In the genomic region with DNA sequence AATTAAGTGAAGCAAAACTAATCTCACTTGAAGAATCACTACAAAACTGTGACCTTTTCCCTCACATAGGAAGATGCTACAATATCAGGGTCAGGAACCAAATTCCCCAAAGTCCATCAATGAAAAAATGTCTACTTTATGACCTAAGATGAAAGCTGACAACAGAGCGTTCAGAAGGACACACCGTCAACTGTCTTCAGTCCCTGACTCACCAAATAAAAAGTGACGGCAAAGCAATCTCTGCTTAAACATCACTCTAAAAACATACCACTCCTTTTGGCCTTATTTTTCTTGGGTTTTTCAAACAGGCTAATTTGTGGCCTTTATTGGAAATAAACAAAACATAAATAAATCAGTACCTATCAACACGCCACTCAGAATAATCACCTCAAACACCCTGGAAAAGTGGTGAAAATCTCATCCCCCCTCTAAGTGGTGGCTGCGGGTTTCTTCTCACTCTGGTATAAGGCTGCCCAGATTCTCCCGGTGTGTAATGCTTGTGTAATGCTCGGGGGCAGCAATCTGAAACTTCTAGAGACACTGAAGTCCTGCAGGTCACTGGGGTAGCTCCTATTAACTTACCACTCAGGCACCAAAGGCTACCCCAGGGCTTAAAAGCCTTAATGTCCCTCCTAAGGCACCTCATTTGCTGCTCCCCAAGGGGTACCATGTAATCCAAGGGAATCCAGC, we compare ENCODE assay signal across 13 cellular contexts. TPM values are rescaled to one million over a fixed set of nuclear protein-coding genes. Genes with fewer than 3 reads are reported as not detected.
DNase-seq lines count a peak whose midpoint lies in the region; ATAC-seq, FAIRE-seq and TF ChIP-seq lines count a peak whose summit lies in the region.
"Had no signal": no experiment of that assay in that cellular context is flagged by ENCODE, and none has a peak within 500 bp of the region (broad histone marks: within the 10 kb centered on the region; RNA-seq: fewer than 3 reads in every experiment).

No MANE protein-coding gene starts in this region.

- no peak overlapping the region for H3K23ac ChIP-seq in IMR-90 (ENCODE audit: low read depth, low read length)

- no peak for TF ChIP-seq CTCF in IMR-90 (conservative IDR thresholded peaks at IDR 0.05; ENCODE audit: low read depth, low read length)
- TF ChIP-seq CTCF in pancreas (IDR thresholded peaks at IDR 0.05), result no peak

- H3K4me2 ChIP-seq in IMR-90 (ENCODE audit: low read depth, low read length), result no peak overlapping the region

- no peak overlapping the region for H4K8ac ChIP-seq in IMR-90 (ENCODE audit: low read depth in 2 of 2, low read length in 2 of 2)

- in situ Hi-C loops in IMR-90 (cut with MboI; ENCODE audit: low sequenced_read_pairs), result no loop called here

- peaks cover 0 to 1% (median 0%) of the 10 kb centered on the region in 7 donors for H3K9me3 Mint-ChIP-seq in CD4-positive, CD25-positive, alpha-beta regulatory T cell
- H3K9me3 Mint-ChIP-seq in activated T-helper 2 cell treated with anti-CD3 and anti-CD28 coated beads, Interferon-gamma antibody, Interleukin-2, Interleukin-4, amounts not matched to agents 10 μg/mL and 5 μg/mL and 100 μg/mL, durations not matched to agents 14 hours and 24 hours and 36 hours, result no peaks in the 10 kb centered on the region
- H3K9me3 Mint-ChIP-seq in natural killer cell treated with Interleukin-12 subunit alpha and Interleukin-12 subunit beta and Interleukin-15 and Interleukin-18, amount 100 ng/mL, for 72 hours, result no peaks in the 10 kb centered on the region

- 0 out of 2 replicates have a peak overlapping the region, but pooled peaks have one; percentile 4 for H2BK120ac ChIP-seq in IMR-90 (ENCODE audit: low read depth, low read length)

- no peak for DNase-seq in CD4-positive, CD25-positive, alpha-beta regulatory T cell
- DNase-seq in IMR-90 (no peak), pancreas (no peak), NCI-H1417 treated with DMSO at 0.1 percent for 48 hours (lab: John Stamatoyannopoulos, UW) (no peak), iPS-NIHi7 (ENCODE audit: extremely low spot score) (no peak)
- no peak for DNase-seq in activated T-helper 2 cell treated with anti-CD3 and anti-CD28 coated beads, Interferon-gamma antibody, Interleukin-2, Interleukin-4, amounts not matched to agents 10 μg/mL and 5 μg/mL and 100 μg/mL, durations not matched to agents 14 hours and 24 hours and 36 hours (ENCODE audit: low spot score)
- DNase-seq in natural killer cell treated with Interleukin-12 subunit alpha and Interleukin-12 subunit beta and Interleukin-15 and Interleukin-18, amount 100 ng/mL, for 72 hours (ENCODE audit: low spot score), result no peak
- no peak for DNase-seq in stimulated activated CD4-positive, alpha-beta T cell treated with anti-CD3 and anti-CD28 coated beads, Interleukin-4, amount 100 ng/mL, for 24 hours
- DNase-seq: midbrain; NCI-H1048; NCI-H446 treated with DMSO at 0.1 percent for 48 hours; stimulated activated CD4-positive, alpha-beta T cell treated with anti-CD3 and anti-CD28 coated beads, Interleukin-1b, Interleukin-23, amount 100 ng/mL, for 48 hours had no signal

- no peak overlapping the region for H2AK9ac ChIP-seq in IMR-90 (replicated peaks; ENCODE audit: low read depth, low read length, poor library complexity)

- H2BK20ac ChIP-seq in IMR-90 (ENCODE audit: low read depth, low read length), result no peak overlapping the region

- no peak for FAIRE-seq in pancreas (lab: Jason Lieb, UNC)
- FAIRE-seq: islet of Langerhans had no signal

- 0 out of 2 replicates have a peak overlapping the region, but pooled peaks have one; percentile 10 for H3K4ac ChIP-seq in IMR-90 (ENCODE audit: low read depth, low read length)

- H3K36me3 ChIP-seq in CD4-positive, CD25-positive, alpha-beta regulatory T cell (ENCODE audit: control insufficient read depth, insufficient read depth, low read length), result peaks cover 11% of the 10 kb centered on the region
- no peaks in the 10 kb centered on the region for H3K36me3 ChIP-seq in IMR-90 (ENCODE audit: control insufficient read depth, insufficient read depth, low read length)
- no peaks in the 10 kb centered on the region for H3K36me3 ChIP-seq in pancreas

- H3K9me3 ChIP-seq in CD4-positive, CD25-positive, alpha-beta regulatory T cell (ENCODE audit: control insufficient read depth in 2 of 2, low read length in 2 of 2), result no peaks in the 10 kb centered on the region
- H3K9me3 ChIP-seq in IMR-90 (ENCODE audit: control insufficient read depth, insufficient read depth, low read length) (no peaks in the 10 kb centered on the region), pancreas (no peaks in the 10 kb centered on the region)

- 0 out of 4 replicates have a peak, but pooled peaks cover 0 to 2% of the 10 kb centered on the region in 2 experiments for H3K79me1 ChIP-seq in IMR-90 (ENCODE audit: low read depth in 1 of 2, low read length in 2 of 2)

- peaks cover 94% of the 10 kb centered on the region for H3K4me1 ChIP-seq in CD4-positive, CD25-positive, alpha-beta regulatory T cell (ENCODE audit: control insufficient read depth, insufficient read depth, low read length, poor library complexity, severe bottlenecking)
- H3K4me1 ChIP-seq in IMR-90 (ENCODE audit: control insufficient read depth, insufficient read depth, low read length) (peaks cover 10% of the 10 kb centered on the region), pancreas (no peaks in the 10 kb centered on the region)

- H3K27me3 ChIP-seq in CD4-positive, CD25-positive, alpha-beta regulatory T cell (ENCODE audit: control insufficient read depth, insufficient read depth, low read length), result no peaks in the 10 kb centered on the region
- H3K27me3 ChIP-seq in IMR-90 (ENCODE audit: control insufficient read depth, insufficient read depth, low read length) (no peaks in the 10 kb centered on the region), pancreas (no peaks in the 10 kb centered on the region)

- TF ChIP-seq POLR2A in IMR-90 (IDR thresholded peaks at IDR 0.05; ENCODE audit: low read depth, low read length), result no peak

- no peak overlapping the region for H3K9ac ChIP-seq in IMR-90 (ENCODE audit: low read depth, low read length)

- H3K18ac ChIP-seq in IMR-90 (ENCODE audit: low read depth, low read length), result peak overlapping the region; percentile 42

- no peak overlapping the region for H3K56ac ChIP-seq in IMR-90 (ENCODE audit: extremely low read depth, insufficient read depth, low read length)

- H3K4me1 Mint-ChIP-seq in CD4-positive, CD25-positive, alpha-beta regulatory T cell, result peaks cover 53 to 99% (median 84%) of the 10 kb centered on the region in 4 donors
- peaks cover 85% of the 10 kb centered on the region for H3K4me1 Mint-ChIP-seq in activated T-helper 2 cell treated with anti-CD3 and anti-CD28 coated beads, Interferon-gamma antibody, Interleukin-2, Interleukin-4, amounts not matched to agents 10 μg/mL and 5 μg/mL and 100 μg/mL, durations not matched to agents 14 hours and 24 hours and 36 hours (ENCODE audit: low read depth)
- peaks cover 75 to 81% of the 10 kb centered on the region in 2 donors for H3K4me1 Mint-ChIP-seq in natural killer cell treated with Interleukin-12 subunit alpha and Interleukin-12 subunit beta and Interleukin-15 and Interleukin-18, amount 100 ng/mL, for 72 hours (ENCODE audit: low read depth in 2 of 2)

- CTCF ChIA-PET in IMR-90 (lab: Yijun Ruan, JAX), result interaction anchor here (1.2 kb wide), 1 partner anchor 44 kb away, joined by 3 read pairs; no protein-coding TSS in a partner anchor

- POLR2A ChIA-PET in IMR-90 (lab: Charles Lee; ENCODE audit: unreplicated experiment), result no interaction called here

- H3K27ac ChIP-seq in CD4-positive, CD25-positive, alpha-beta regulatory T cell (ENCODE audit: insufficient read depth, low read length, poor library complexity, severe bottlenecking), result peak overlapping the region; percentile 87
- H3K27ac ChIP-seq in IMR-90 (ENCODE audit: insufficient read depth, low read length) (no peak overlapping the region), pancreas (no peak overlapping the region)

- dilution Hi-C loops in IMR-90 (cut with HindIII; ENCODE audit: low sequenced_read_pairs, unreplicated experiment), result no loop called here

- H2BK15ac ChIP-seq in IMR-90 (ENCODE audit: low read depth, low read length), result no peak overlapping the region

- BruUV-seq in IMR-90 (replicated peaks; lab: Mats Ljungman, UMichigan), result no TSS peak

- peaks cover 2% of the 10 kb centered on the region; the same call in 1 of the 2 replicates for H4K20me1 ChIP-seq in IMR-90 (ENCODE audit: insufficient read depth, low read length)

- no peak overlapping the region for H2BK5ac ChIP-seq in IMR-90 (ENCODE audit: low read depth, low read length, poor library complexity, severe bottlenecking)

- peak overlapping the region; percentile 83 to 93 (median 90) for H3K4me3 Mint-ChIP-seq in CD4-positive, CD25-positive, alpha-beta regulatory T cell
- peak overlapping the region; percentile 75 for H3K4me3 Mint-ChIP-seq in activated T-helper 2 cell treated with anti-CD3 and anti-CD28 coated beads, Interferon-gamma antibody, Interleukin-2, Interleukin-4, amounts not matched to agents 10 μg/mL and 5 μg/mL and 100 μg/mL, durations not matched to agents 14 hours and 24 hours and 36 hours (ENCODE audit: low read depth)
- peak overlapping the region; percentile 55 for H3K4me3 Mint-ChIP-seq in natural killer cell treated with Interleukin-12 subunit alpha and Interleukin-12 subunit beta and Interleukin-15 and Interleukin-18, amount 100 ng/mL, for 72 hours

- no peaks in the 10 kb centered on the region; the same call in 1 of the 2 replicates for H3K9me1 ChIP-seq in IMR-90 (ENCODE audit: insufficient read depth, low read length)

- no peak overlapping the region for H2AFZ ChIP-seq in IMR-90 (replicated peaks; ENCODE audit: low read length, poor library complexity)

- H2AK5ac ChIP-seq in IMR-90 (ENCODE audit: low read depth, low read length), result no peak overlapping the region

- no peaks in the 10 kb centered on the region for H3K27me3 Mint-ChIP-seq in CD4-positive, CD25-positive, alpha-beta regulatory T cell
- no peaks in the 10 kb centered on the region for H3K27me3 Mint-ChIP-seq in activated T-helper 2 cell treated with anti-CD3 and anti-CD28 coated beads, Interferon-gamma antibody, Interleukin-2, Interleukin-4, amounts not matched to agents 10 μg/mL and 5 μg/mL and 100 μg/mL, durations not matched to agents 14 hours and 24 hours and 36 hours (ENCODE audit: low read depth)
- H3K27me3 Mint-ChIP-seq in natural killer cell treated with Interleukin-12 subunit alpha and Interleukin-12 subunit beta and Interleukin-15 and Interleukin-18, amount 100 ng/mL, for 72 hours, result no peaks in the 10 kb centered on the region

- no peak for ATAC-seq in CD4-positive, CD25-positive, alpha-beta regulatory T cell (ENCODE audit: low read depth in 2 of 2)
- ATAC-seq in IMR-90 (ENCODE audit: low read depth), result no peak
- ATAC-seq in natural killer cell treated with Interleukin-12 subunit alpha and Interleukin-12 subunit beta and Interleukin-15 and Interleukin-18, amount 100 ng/mL, for 72 hours, result peak; percentile 17 to 40
- no peak for ATAC-seq in pancreas

- peak overlapping the region; percentile 79 for H3K4me3 ChIP-seq in CD4-positive, CD25-positive, alpha-beta regulatory T cell (ENCODE audit: low read depth, low read length)
- H3K4me3 ChIP-seq in IMR-90 (ENCODE audit: insufficient read depth, low read depth, low read length) (no peak overlapping the region), pancreas (no peak overlapping the region)

- no peak overlapping the region; the same call in 1 of the 2 replicates for H4K5ac ChIP-seq in IMR-90 (ENCODE audit: low read depth, low read length)

- H4K91ac ChIP-seq in IMR-90 (ENCODE audit: insufficient read depth, low read depth, low read length), result no peak overlapping the region; the same call in 1 of the 2 replicates

- WGBS in IMR-90 (ENCODE audit: extremely low coverage in 2 of 2, insufficient read length in 1 of 2), 2 experiments, result 100% methylated on average over 1 of the region's 7 CpGs; no CpG with 5 or more reads in 1 of the 2 experiments
- WGBS in pancreas, 2 donors, result 91 to 94% methylated on average over 7 of the region's 7 CpGs

- intact Hi-C loops in IMR-90 (cut with micrococcal nuclease), result no loop called here
- intact Hi-C loops in activated T-helper 2 cell treated with anti-CD3 and anti-CD28 coated beads, Interferon-gamma antibody, Interleukin-2, Interleukin-4, amounts not matched to agents 10 μg/mL and 5 μg/mL and 100 μg/mL, durations not matched to agents 14 hours and 24 hours and 36 hours (cut with micrococcal nuclease), result loop anchor here (5.0 to 10.0 kb wide), 2 partner anchors 69 to 276 kb away; no protein-coding TSS in a partner anchor
- intact Hi-C loops in pancreas (cut with DNase I), result no loop called here

- no peak overlapping the region for H3K14ac ChIP-seq in IMR-90 (replicated peaks; ENCODE audit: low read depth, low read length)

- peaks cover 50% of the 10 kb centered on the region for H3K36me3 Mint-ChIP-seq in CD4-positive, CD25-positive, alpha-beta regulatory T cell
- peaks cover 86% of the 10 kb centered on the region for H3K36me3 Mint-ChIP-seq in activated T-helper 2 cell treated with anti-CD3 and anti-CD28 coated beads, Interferon-gamma antibody, Interleukin-2, Interleukin-4, amounts not matched to agents 10 μg/mL and 5 μg/mL and 100 μg/mL, durations not matched to agents 14 hours and 24 hours and 36 hours (ENCODE audit: low read depth)
- peaks cover 10% of the 10 kb centered on the region for H3K36me3 Mint-ChIP-seq in natural killer cell treated with Interleukin-12 subunit alpha and Interleukin-12 subunit beta and Interleukin-15 and Interleukin-18, amount 100 ng/mL, for 72 hours

- no peak for TF ChIP-seq RAD21 in IMR-90 (IDR thresholded peaks at IDR 0.05; ENCODE audit: low read length)

- peak overlapping the region; percentile 85 to 99 (median 96) for H3K27ac Mint-ChIP-seq in CD4-positive, CD25-positive, alpha-beta regulatory T cell
- H3K27ac Mint-ChIP-seq in activated T-helper 2 cell treated with anti-CD3 and anti-CD28 coated beads, Interferon-gamma antibody, Interleukin-2, Interleukin-4, amounts not matched to agents 10 μg/mL and 5 μg/mL and 100 μg/mL, durations not matched to agents 14 hours and 24 hours and 36 hours, result peak overlapping the region; percentile 99
- H3K27ac Mint-ChIP-seq in natural killer cell treated with Interleukin-12 subunit alpha and Interleukin-12 subunit beta and Interleukin-15 and Interleukin-18, amount 100 ng/mL, for 72 hours, result peak overlapping the region; percentile 86 to 95

RNA-seq across cellular contexts. Expression of gene SEMA4D, which starts 29.5 kb away (rescaled TPM):
- total RNA-seq in CD4-positive, CD25-positive, alpha-beta regulatory T cell, result 480 TPM
- polyA plus RNA-seq in CD4-positive, CD25-positive, alpha-beta regulatory T cell, result 100 to 1,000 TPM in 1 of 4 donors, 10 to 100 TPM in 3; 67.5 to 108 (median 90.2) TPM
- total RNA-seq in IMR-90 (2012; rRNA removed), result 0.56 and 0.90 TPM in 2 replicates
- 1.1 and 1.5 TPM in 2 replicates for polyA plus RNA-seq in IMR-90 (2012; rRNA removed)
- 0.82 and 1.2 TPM in 2 replicates for polyA plus RNA-seq in IMR-90 (2012; cell fraction: cytosol; rRNA removed)
- polyA plus RNA-seq in IMR-90 (2012; cell fraction: nucleus; rRNA removed; ENCODE audit: low replicate concordance), result 6.2 and 6.8 TPM in 2 replicates
- total RNA-seq in activated T-helper 2 cell treated with anti-CD3 and anti-CD28 coated beads, Interferon-gamma antibody, Interleukin-2, Interleukin-4, amounts not matched to agents 10 μg/mL and 5 μg/mL and 100 μg/mL, durations not matched to agents 14 hours and 24 hours and 36 hours, result 317 and 330 TPM in 2 replicates
- 100 to 1,000 TPM; 169 to 237 TPM for total RNA-seq in natural killer cell treated with Interleukin-12 subunit alpha and Interleukin-12 subunit beta and Interleukin-15 and Interleukin-18, amount 100 ng/mL, for 72 hours
- total RNA-seq in pancreas, result 10 to 100 TPM in 5 of 6 donors, 1 to 10 TPM in 1; 7.1 to 29.7 (median 13.0) TPM
- polyA plus RNA-seq in pancreas, result 10 to 100 TPM in 1 of 2 donors, 1 to 10 TPM in 1; 7.8 to 10.4 TPM

Comparison
In these comparisons a context has a peak if more than half of its experiments do, and no peak if none do; other contexts are left out.
1. ATAC-seq: peak in natural killer cell treated with Interleukin-12 subunit alpha and Interleukin-12 subunit beta and Interleukin-15 and Interleukin-18, amount 100 ng/mL, for 72 hours (2 of 2); none in CD4-positive, CD25-positive, alpha-beta regulatory T cell (0 of 2), IMR-90 (single experiment) and pancreas (0 of 4).
2. RNA of gene SEMA4D, which starts 29.5 kb away (total RNA-seq): 480 TPM in CD4-positive, CD25-positive, alpha-beta regulatory T cell (single experiment), 317 to 330 TPM in activated T-helper 2 cell treated with anti-CD3 and anti-CD28 coated beads, Interferon-gamma antibody, Interleukin-2, Interleukin-4, amounts not matched to agents 10 μg/mL and 5 μg/mL and 100 μg/mL, durations not matched to agents 14 hours and 24 hours and 36 hours and 169 to 237 TPM in natural killer cell treated with Interleukin-12 subunit alpha and Interleukin-12 subunit beta and Interleukin-15 and Interleukin-18, amount 100 ng/mL, for 72 hours; 7.1 to 29.7 TPM in pancreas and 0.56 to 0.90 TPM in IMR-90; every median in the first group is over 4 times any median in the second.
3. Peak in every context shown above with its lines, with median percentiles within 50 percentile points of each other: H3K27ac Mint-ChIP-seq and H3K4me3 Mint-ChIP-seq.